ENCODE assay signal across 15 cellular contexts in the genomic region with DNA sequence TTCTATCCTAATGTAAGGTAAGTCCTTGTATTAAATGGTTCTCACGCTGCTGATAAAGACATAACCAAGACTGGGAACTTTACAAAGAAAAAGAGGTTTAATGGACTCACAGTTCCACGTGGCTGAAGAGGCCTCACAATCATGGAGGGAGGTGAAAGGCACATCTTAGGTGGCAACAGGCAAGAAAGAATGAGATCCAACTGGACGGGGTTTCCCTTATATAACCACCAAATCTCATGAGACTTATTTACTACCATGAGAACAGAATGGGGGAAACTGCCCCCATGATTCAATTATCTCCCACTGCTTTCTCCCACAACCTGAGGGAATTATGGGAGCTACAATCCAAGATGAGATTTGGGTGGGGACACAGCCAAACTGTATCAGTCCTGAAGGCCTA.
A peak's percentile ranks its signal among the peaks of the same experiment; 100 is the strongest.
DNase-seq lines count a peak whose midpoint lies in the region; ATAC-seq and TF ChIP-seq lines count a peak whose summit lies in the region.
"Had no signal": no experiment of that assay in that cellular context is flagged by ENCODE, and none has a peak within 500 bp of the region (broad histone marks: within the 10 kb centered on the region; RNA-seq: fewer than 3 reads in every experiment).

No MANE protein-coding gene starts in this region.

- H2AK9ac ChIP-seq in IMR-90 (replicated peaks; ENCODE audit: low read depth, low read length, poor library complexity) = no peak overlapping the region

- H4K20me1 ChIP-seq in IMR-90 (ENCODE audit: insufficient read depth, low read length) = no peaks in the 10 kb centered on the region
- no peaks in the 10 kb centered on the region for H4K20me1 ChIP-seq in osteoblast (ENCODE audit: insufficient read depth, low read length)
- H4K20me1 ChIP-seq: BLaER1 had no signal

- no peak overlapping the region for H3K18ac ChIP-seq in IMR-90 (ENCODE audit: low read depth, low read length)

- H3K36me3 ChIP-seq in IMR-90 (ENCODE audit: control insufficient read depth, insufficient read depth, low read length) = no peaks in the 10 kb centered on the region
- no peaks in the 10 kb centered on the region for H3K36me3 ChIP-seq in osteoblast (ENCODE audit: insufficient read depth, low read length)
- no peaks in the 10 kb centered on the region for H3K36me3 ChIP-seq in upper lobe of right lung
- H3K36me3 ChIP-seq: BLaER1, HAP-1 had no signal

- H3K23ac ChIP-seq in IMR-90 (ENCODE audit: low read depth, low read length) = no peak overlapping the region

- CTCF ChIA-PET in IMR-90 (lab: Yijun Ruan, JAX) = no interaction called here

- peaks cover 0 to 5% of the 10 kb centered on the region in 2 experiments; a peak in 1 of 4 replicates for H3K79me1 ChIP-seq in IMR-90 (ENCODE audit: low read depth in 1 of 2, low read length in 2 of 2)

- POLR2A ChIA-PET in IMR-90 (lab: Charles Lee; ENCODE audit: unreplicated experiment) = no interaction called here

- no peak for TF ChIP-seq RAD21 in IMR-90 (IDR thresholded peaks at IDR 0.05; ENCODE audit: low read length)

- peak overlapping the region; percentile 26; the same call in 1 of the 2 replicates for H2BK120ac ChIP-seq in IMR-90 (ENCODE audit: low read depth, low read length)

- H3K27me3 ChIP-seq in IMR-90 (ENCODE audit: control insufficient read depth, insufficient read depth, low read length) (no peaks in the 10 kb centered on the region), osteoblast (ENCODE audit: insufficient read depth, low read length) (no peaks in the 10 kb centered on the region), upper lobe of right lung (no peaks in the 10 kb centered on the region)
- H3K27me3 ChIP-seq: BLaER1 had no signal

- WGBS in IMR-90 (ENCODE audit: extremely low coverage in 2 of 2, insufficient read length in 1 of 2), 2 experiments = no CpG with 5 or more reads among the region's 3 CpGs

- DNase-seq in IMR-90 (no peak), osteoblast (ENCODE audit: insufficient read length, low spot score, missing footprints) (no peak), RPMI8226 (no peak), GM19238 (ENCODE audit: insufficient read length, low spot score) (no peak), upper lobe of right lung (no peak)
- DNase-seq: Caco-2; CD4-positive, CD25-positive, alpha-beta regulatory T cell; CD8-positive, alpha-beta T cell; DMS153; DND-41; GOT3 had no signal

- peaks cover 2% of the 10 kb centered on the region; the same call in 1 of the 2 replicates for H3K4me1 ChIP-seq in IMR-90 (ENCODE audit: control insufficient read depth, insufficient read depth, low read length)
- H3K4me1 ChIP-seq in osteoblast (ENCODE audit: insufficient read depth, low read length) = peaks cover 16% of the 10 kb centered on the region
- H3K4me1 ChIP-seq in upper lobe of right lung = no peaks in the 10 kb centered on the region
- H3K4me1 ChIP-seq: BLaER1, Caco-2, HAP-1 had no signal

- H3K4me2 ChIP-seq in IMR-90 (ENCODE audit: low read depth, low read length) (no peak overlapping the region), osteoblast (ENCODE audit: insufficient read depth, low read length) (no peak overlapping the region)
- H3K4me2 ChIP-seq: BLaER1 had no signal

- H3K79me2 ChIP-seq in osteoblast (ENCODE audit: insufficient read depth, low read length) = no peaks in the 10 kb centered on the region

- H2BK5ac ChIP-seq in IMR-90 (ENCODE audit: low read depth, low read length, poor library complexity, severe bottlenecking) = peak overlapping the region; percentile 77

- dilution Hi-C loops in IMR-90 (cut with HindIII; ENCODE audit: low sequenced_read_pairs, unreplicated experiment) = no loop called here

- peak overlapping the region; percentile 57; the same call in 1 of the 2 replicates for H4K5ac ChIP-seq in IMR-90 (ENCODE audit: low read depth, low read length)

- no TSS peak for BruUV-seq in IMR-90 (replicated peaks; lab: Mats Ljungman, UMichigan)

- H2BK15ac ChIP-seq in IMR-90 (ENCODE audit: low read depth, low read length) = peak overlapping the region; percentile 48; the same call in 1 of the 3 replicates

- no peaks in the 10 kb centered on the region for H3K9me3 ChIP-seq in IMR-90 (ENCODE audit: control insufficient read depth, insufficient read depth, low read length)
- no peaks in the 10 kb centered on the region for H3K9me3 ChIP-seq in osteoblast (ENCODE audit: low read depth, low read length)
- no peaks in the 10 kb centered on the region for H3K9me3 ChIP-seq in upper lobe of right lung
- H3K9me3 ChIP-seq: BLaER1, Caco-2, HAP-1 had no signal

- no peak for TF ChIP-seq POLR2A in IMR-90 (IDR thresholded peaks at IDR 0.05; ENCODE audit: low read depth, low read length)

- H3K4me3 ChIP-seq in IMR-90 (ENCODE audit: insufficient read depth, low read depth, low read length) = no peak overlapping the region
- no peak overlapping the region for H3K4me3 ChIP-seq in osteoblast (ENCODE audit: insufficient read depth, low read length)
- no peak overlapping the region for H3K4me3 ChIP-seq in upper lobe of right lung
- H3K4me3 ChIP-seq: BLaER1, HAP-1 had no signal

- H4K8ac ChIP-seq in IMR-90 (ENCODE audit: low read depth in 2 of 2, low read length in 2 of 2) = peak overlapping the region; percentile 5 to 76; a peak in 3 of 4 replicates

- intact Hi-C loops in IMR-90 (cut with micrococcal nuclease) = no loop called here
- intact Hi-C loops in upper lobe of right lung (cut with DNase I) = no loop called here

- no peak overlapping the region; the same call in 1 of the 2 replicates for H4K91ac ChIP-seq in IMR-90 (ENCODE audit: insufficient read depth, low read depth, low read length)

- no peak for TF ChIP-seq CTCF in IMR-90 (conservative IDR thresholded peaks at IDR 0.05; ENCODE audit: low read depth, low read length)
- TF ChIP-seq CTCF in osteoblast (IDR thresholded peaks at IDR 0.05; ENCODE audit: extremely low read depth, low read depth, low read length) = no peak
- no peak for TF ChIP-seq CTCF in upper lobe of right lung (IDR thresholded peaks at IDR 0.05)

- H2AK5ac ChIP-seq in IMR-90 (ENCODE audit: low read depth, low read length) = no peak overlapping the region

- H3K9ac ChIP-seq in IMR-90 (ENCODE audit: low read depth, low read length) = no peak overlapping the region
- H3K9ac ChIP-seq: BLaER1 had no signal

- peak overlapping the region; percentile 74 for H2BK20ac ChIP-seq in IMR-90 (ENCODE audit: low read depth, low read length)

- H3K9me1 ChIP-seq in IMR-90 (ENCODE audit: insufficient read depth, low read length) = no peaks in the 10 kb centered on the region

- H3K14ac ChIP-seq in IMR-90 (replicated peaks; ENCODE audit: low read depth, low read length) = no peak overlapping the region

- H3K4ac ChIP-seq in IMR-90 (ENCODE audit: low read depth, low read length) = peak overlapping the region; percentile 58; the same call in 1 of the 2 replicates

- H3K56ac ChIP-seq in IMR-90 (ENCODE audit: extremely low read depth, insufficient read depth, low read length) = no peak overlapping the region

- peak overlapping the region; percentile 59; the same call in 1 of the 2 replicates for H3K27ac ChIP-seq in IMR-90 (ENCODE audit: insufficient read depth, low read length)
- peak overlapping the region; percentile 36 for H3K27ac ChIP-seq in osteoblast (ENCODE audit: low read depth, low read length)
- H3K27ac ChIP-seq in upper lobe of right lung = no peak overlapping the region
- H3K27ac ChIP-seq: BLaER1, C4-2B had no signal

- H2AFZ ChIP-seq in IMR-90 (replicated peaks; ENCODE audit: low read length, poor library complexity) (no peak overlapping the region), osteoblast (ENCODE audit: low read length) (no peak overlapping the region)

- peak; percentile 50 for ATAC-seq in GM18868 (IDR thresholded peaks at IDR 0.05; ENCODE audit: unreplicated experiment)
- ATAC-seq in IMR-90 (ENCODE audit: low read depth) = no peak
- no peak for ATAC-seq in upper lobe of right lung
- ATAC-seq: CD8-positive, alpha-beta T cell had no signal

- in situ Hi-C loops in IMR-90 (cut with MboI; ENCODE audit: low sequenced_read_pairs) = no loop called here

TF ChIP-seq in IMR-90, 13 proteins besides CTCF, POLR2A, EP300 and RAD21:
- TF ChIP-seq RFX5 (IDR thresholded peaks at IDR 0.05; ENCODE audit: low read depth, low read length) (no peak), MAFK (IDR thresholded peaks at IDR 0.05; ENCODE audit: low read depth, low read length) (no peak), MXI1 (IDR thresholded peaks at IDR 0.05; ENCODE audit: borderline replicate concordance, low read depth, low read length) (no peak)
